ENCODE assay signal across 11 cellular contexts in genomic region chr22:22167791-22168189, GRCh38.
A peak's percentile ranks its signal among the peaks of the same experiment; 100 is the strongest.
DNase-seq lines count a peak whose midpoint lies in the region; ATAC-seq, FAIRE-seq and TF ChIP-seq lines count a peak whose summit lies in the region.
"Had no signal": no experiment of that assay in that cellular context is flagged by ENCODE, and none has a peak within 500 bp of the region (broad histone marks: within the 10 kb centered on the region; RNA-seq: fewer than 3 reads in every experiment).

No MANE protein-coding gene starts in this region.

- H3K4me1 ChIP-seq in vagina (no peaks in the 10 kb centered on the region), small intestine (ENCODE audit: control insufficient read depth in 2 of 2, insufficient read depth in 1 of 2, low read depth in 1 of 2, low read length in 1 of 2) (no peaks in the 10 kb centered on the region)

- peak; percentile 15 for ATAC-seq in activated CD8-positive, alpha-beta T cell treated with anti-CD3 and anti-CD28 coated beads, Interleukin-2, amount 10 ng/mL, durations not matched to agents 7 days and 5 days
- no peak for ATAC-seq in activated CD8-positive, alpha-beta T cell treated with anti-CD3 and anti-CD28 coated beads for 36 hours
- peak; percentile 70 for ATAC-seq in HG02798 (IDR thresholded peaks at IDR 0.05; ENCODE audit: poor library complexity, unreplicated experiment)

- WGBS in small intestine, 3 donors, result 37 to 67% (median 46%) methylated on average over 2 of the region's 2 CpGs

- H3K4me1 Mint-ChIP-seq in activated CD8-positive, alpha-beta T cell treated with anti-CD3 and anti-CD28 coated beads, Interleukin-2, amount 10 ng/mL, durations not matched to agents 7 days and 5 days (ENCODE audit: low read depth), result peaks cover 13% of the 10 kb centered on the region
- H3K4me1 Mint-ChIP-seq in activated CD8-positive, alpha-beta T cell treated with anti-CD3 and anti-CD28 coated beads for 36 hours (ENCODE audit: low read depth), result peaks cover 12% of the 10 kb centered on the region
- H3K4me1 Mint-ChIP-seq in stimulated activated naive CD8-positive, alpha-beta T cell treated with anti-CD3 and anti-CD28 coated beads, Interleukin-15, Interleukin-2, amounts not matched to agents 100 ng/mL and 50 ng/mL, for 24 hours (ENCODE audit: low read depth), result peaks cover 39% of the 10 kb centered on the region

- TF ChIP-seq POLR2A in vagina (IDR thresholded peaks at IDR 0.05), result no peak

- H3K4me3 ChIP-seq in vagina (no peak overlapping the region), small intestine (ENCODE audit: low read depth in 1 of 2, low read length in 2 of 2) (no peak overlapping the region)

- FAIRE-seq in small intestine (lab: Jason Lieb, UNC), result no peak

- H3K27me3 Mint-ChIP-seq in activated CD8-positive, alpha-beta T cell treated with anti-CD3 and anti-CD28 coated beads, Interleukin-2, amount 10 ng/mL, durations not matched to agents 7 days and 5 days (ENCODE audit: low read depth), result peaks cover 13% of the 10 kb centered on the region
- no peaks in the 10 kb centered on the region for H3K27me3 Mint-ChIP-seq in activated CD8-positive, alpha-beta T cell treated with anti-CD3 and anti-CD28 coated beads for 36 hours
- no peaks in the 10 kb centered on the region for H3K27me3 Mint-ChIP-seq in stimulated activated naive CD8-positive, alpha-beta T cell treated with anti-CD3 and anti-CD28 coated beads, Interleukin-15, Interleukin-2, amounts not matched to agents 100 ng/mL and 50 ng/mL, for 24 hours

- H3K36me3 ChIP-seq in vagina (no peaks in the 10 kb centered on the region), small intestine (ENCODE audit: control insufficient read depth in 2 of 2, insufficient read depth in 2 of 2, low read length in 2 of 2) (no peaks in the 10 kb centered on the region)

- no peaks in the 10 kb centered on the region for H3K9me3 ChIP-seq in vagina
- no peaks in the 10 kb centered on the region for H3K9me3 ChIP-seq in small intestine (ENCODE audit: control insufficient read depth, low read depth)

- H3K27me3 ChIP-seq in vagina (no peaks in the 10 kb centered on the region), small intestine (ENCODE audit: control insufficient read depth in 2 of 2, insufficient read depth in 2 of 2, low read length in 2 of 2) (peaks cover 0 to 8% of the 10 kb centered on the region in 2 donors)

- CTCF ChIA-PET in activated CD8-positive, alpha-beta T cell treated with anti-CD3 and anti-CD28 coated beads, Interleukin-2, amount 10 ng/mL, durations not matched to agents 7 days and 5 days (lab: Charles Lee), result interaction anchor here (0.7 to 2.6 kb wide), 5 partner anchors 8 to 29 kb away, joined by 3 to 19 read pairs (median 4); no protein-coding TSS in a partner anchor
- CTCF ChIA-PET in activated CD8-positive, alpha-beta T cell treated with anti-CD3 and anti-CD28 coated beads for 36 hours (lab: Charles Lee), result interaction anchor here (1.1 to 3.0 kb wide), 3 partner anchors 10 to 39 kb away, joined by 3 to 10 read pairs (median 8); no protein-coding TSS in a partner anchor

- H3K27ac ChIP-seq in vagina, result no peak overlapping the region
- peak overlapping the region in 1 of 2 donors; percentile 60 for H3K27ac ChIP-seq in small intestine (ENCODE audit: low read depth in 1 of 2, low read length in 1 of 2)
- H3K27ac ChIP-seq: C4-2B had no signal

- intact Hi-C loops in activated CD8-positive, alpha-beta T cell treated with anti-CD3 and anti-CD28 coated beads for 36 hours (cut with micrococcal nuclease), result no loop called here
- intact Hi-C loops in vagina (cut with DNase I), result no loop called here

- DNase-seq in activated CD8-positive, alpha-beta T cell treated with anti-CD3 and anti-CD28 coated beads, Interleukin-2, amount 10 ng/mL, durations not matched to agents 7 days and 5 days, result no peak
- no peak for DNase-seq in activated CD8-positive, alpha-beta T cell treated with anti-CD3 and anti-CD28 coated beads for 36 hours
- peak; percentile 91 to 98 for DNase-seq in NCI-H524 (lab: John Stamatoyannopoulos, UW)
- DNase-seq in vagina (ENCODE audit: extremely low spot score in 2 of 2), result no peak
- no peak for DNase-seq in small intestine
- no peak for DNase-seq in ureter (ENCODE audit: low spot score)
- DNase-seq: NCI-H226 had no signal

- H3K27ac Mint-ChIP-seq in activated CD8-positive, alpha-beta T cell treated with anti-CD3 and anti-CD28 coated beads, Interleukin-2, amount 10 ng/mL, durations not matched to agents 7 days and 5 days, result no peak overlapping the region
- no peak overlapping the region for H3K27ac Mint-ChIP-seq in activated CD8-positive, alpha-beta T cell treated with anti-CD3 and anti-CD28 coated beads for 36 hours
- no peak overlapping the region for H3K27ac Mint-ChIP-seq in stimulated activated naive CD8-positive, alpha-beta T cell treated with anti-CD3 and anti-CD28 coated beads, Interleukin-15, Interleukin-2, amounts not matched to agents 100 ng/mL and 50 ng/mL, for 24 hours
- H3K27ac Mint-ChIP-seq: brain had no signal

- peak overlapping the region; percentile 45 for H3K4me3 Mint-ChIP-seq in activated CD8-positive, alpha-beta T cell treated with anti-CD3 and anti-CD28 coated beads, Interleukin-2, amount 10 ng/mL, durations not matched to agents 7 days and 5 days
- no peak overlapping the region for H3K4me3 Mint-ChIP-seq in activated CD8-positive, alpha-beta T cell treated with anti-CD3 and anti-CD28 coated beads for 36 hours
- peak overlapping the region; percentile 67 for H3K4me3 Mint-ChIP-seq in stimulated activated naive CD8-positive, alpha-beta T cell treated with anti-CD3 and anti-CD28 coated beads, Interleukin-15, Interleukin-2, amounts not matched to agents 100 ng/mL and 50 ng/mL, for 24 hours

- H3K9me3 Mint-ChIP-seq in activated CD8-positive, alpha-beta T cell treated with anti-CD3 and anti-CD28 coated beads, Interleukin-2, amount 10 ng/mL, durations not matched to agents 7 days and 5 days (ENCODE audit: insufficient read depth), result no peaks in the 10 kb centered on the region
- H3K9me3 Mint-ChIP-seq in activated CD8-positive, alpha-beta T cell treated with anti-CD3 and anti-CD28 coated beads for 36 hours, result no peaks in the 10 kb centered on the region
- H3K9me3 Mint-ChIP-seq in stimulated activated naive CD8-positive, alpha-beta T cell treated with anti-CD3 and anti-CD28 coated beads, Interleukin-15, Interleukin-2, amounts not matched to agents 100 ng/mL and 50 ng/mL, for 24 hours, result no peaks in the 10 kb centered on the region

- H3K36me3 Mint-ChIP-seq in activated CD8-positive, alpha-beta T cell treated with anti-CD3 and anti-CD28 coated beads, Interleukin-2, amount 10 ng/mL, durations not matched to agents 7 days and 5 days (ENCODE audit: low read depth), result peaks cover 3% of the 10 kb centered on the region
- no peaks in the 10 kb centered on the region for H3K36me3 Mint-ChIP-seq in activated CD8-positive, alpha-beta T cell treated with anti-CD3 and anti-CD28 coated beads for 36 hours (ENCODE audit: low read depth)
- H3K36me3 Mint-ChIP-seq in stimulated activated naive CD8-positive, alpha-beta T cell treated with anti-CD3 and anti-CD28 coated beads, Interleukin-15, Interleukin-2, amounts not matched to agents 100 ng/mL and 50 ng/mL, for 24 hours (ENCODE audit: low read depth), result no peaks in the 10 kb centered on the region
- H3K36me3 Mint-ChIP-seq: brain had no signal

- no peak for TF ChIP-seq CTCF in activated CD8-positive, alpha-beta T cell treated with anti-CD3 and anti-CD28 coated beads for 36 hours (IDR thresholded peaks at IDR 0.05)
- TF ChIP-seq CTCF in vagina (IDR thresholded peaks at IDR 0.05), result no peak

- POLR2A ChIA-PET in activated CD8-positive, alpha-beta T cell treated with anti-CD3 and anti-CD28 coated beads, Interleukin-2, amount 10 ng/mL, durations not matched to agents 7 days and 5 days (lab: Charles Lee), result no interaction called here
- POLR2A ChIA-PET in activated CD8-positive, alpha-beta T cell treated with anti-CD3 and anti-CD28 coated beads for 36 hours (lab: Charles Lee), result no interaction called here

Comparison
In these comparisons a context has a peak if more than half of its experiments do, and no peak if none do; other contexts are left out.
1. DNase-seq: peak in NCI-H524 (2 of 2); none in activated CD8-positive, alpha-beta T cell treated with anti-CD3 and anti-CD28 coated beads, Interleukin-2, amount 10 ng/mL, durations not matched to agents 7 days and 5 days (single experiment), activated CD8-positive, alpha-beta T cell treated with anti-CD3 and anti-CD28 coated beads for 36 hours (single experiment), vagina (0 of 2), small intestine (single experiment) and ureter (single experiment).